1 cellular context compared by ENCODE assay signal in the genomic region with DNA sequence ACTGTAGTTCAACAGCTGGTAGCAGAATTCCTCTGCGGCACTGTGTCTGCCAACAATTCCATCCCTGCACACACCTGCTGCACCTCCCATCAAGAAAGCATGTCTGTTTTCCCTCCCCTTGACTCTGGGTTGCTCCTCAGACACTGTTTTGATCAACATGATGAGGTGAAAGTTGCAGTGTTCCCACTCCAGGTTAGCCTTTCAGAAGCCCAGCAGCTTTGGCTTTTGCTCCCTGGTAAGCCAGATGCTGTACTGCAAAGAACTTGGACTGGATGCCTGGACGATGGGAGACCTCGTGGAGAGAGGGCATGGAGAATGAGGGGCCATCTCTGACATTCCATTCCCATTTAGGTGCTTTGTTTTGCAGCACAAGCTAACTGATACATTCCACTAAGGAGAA.
TF ChIP-seq lines count a peak whose summit lies in the region.

No MANE protein-coding gene starts in this region.

TF ChIP-seq in H1, 55 proteins besides CTCF, POLR2A, EP300 and RAD21:
- TF ChIP-seq PHF8 (conservative IDR thresholded peaks at IDR 0.05; ENCODE audit: low read depth, low read length) (no peak), EZH2 (IDR thresholded peaks at IDR 0.05; ENCODE audit: low read depth, low read length, severe bottlenecking) (no peak), ATF3 (IDR thresholded peaks at IDR 0.05; ENCODE audit: insufficient read depth, low read depth, low read length) (no peak), SP2 (IDR thresholded peaks at IDR 0.05; ENCODE audit: low read length) (no peak), KDM4A (IDR thresholded peaks at IDR 0.05; ENCODE audit: low read depth, low read length, severe bottlenecking) (no peak), GABPA (IDR thresholded peaks at IDR 0.05; ENCODE audit: borderline replicate concordance, insufficient read depth, low read length) (no peak), POU5F1 (IDR thresholded peaks at IDR 0.05; ENCODE audit: low read depth, low read length) (no peak), EGR1 (IDR thresholded peaks at IDR 0.05; ENCODE audit: borderline replicate concordance, low read depth, low read length) (no peak), SIX5 (IDR thresholded peaks at IDR 0.05; ENCODE audit: low read depth, low read length) (no peak), CHD2 (IDR thresholded peaks at IDR 0.05; ENCODE audit: low read length) (no peak), CBX8 (IDR thresholded peaks at IDR 0.05; ENCODE audit: borderline replicate concordance, low read depth, low read length) (no peak), SP4 (IDR thresholded peaks at IDR 0.05; ENCODE audit: low read length) (no peak), RFX5 (IDR thresholded peaks at IDR 0.05; ENCODE audit: borderline replicate concordance, low read depth, low read length) (no peak), MAFK (IDR thresholded peaks at IDR 0.05; ENCODE audit: low read depth, low read length) (no peak), BCL11A (IDR thresholded peaks at IDR 0.05; ENCODE audit: low read depth in 2 of 2, low read length in 2 of 2) (no peak), KDM5A (IDR thresholded peaks at IDR 0.05; ENCODE audit: low read length) (no peak), SAP30 (IDR thresholded peaks at IDR 0.05; ENCODE audit: insufficient read depth, insufficient replicate concordance, low read length) (no peak)
